In genomic region chr6:75849329-75850025, GRCh38 we compare ENCODE assay signal across 18 cellular contexts.
DNase-seq lines count a peak whose midpoint lies in the region; ATAC-seq, FAIRE-seq and TF ChIP-seq lines count a peak whose summit lies in the region.
"Had no signal": no experiment of that assay in that cellular context is flagged by ENCODE, and none has a peak within 500 bp of the region (broad histone marks: within the 10 kb centered on the region; RNA-seq: fewer than 3 reads in every experiment).

No MANE protein-coding gene starts in this region.

- TF ChIP-seq CTCF in thyroid gland (IDR thresholded peaks at IDR 0.05): no peak

- no peak for TF ChIP-seq POLR2A in H54 (IDR thresholded peaks at IDR 0.05; ENCODE audit: low read depth, low read length)
- no peak for TF ChIP-seq POLR2A in thyroid gland (IDR thresholded peaks at IDR 0.05)

- DNase-seq in H54 (ENCODE audit: insufficient read length, low spot score) (no peak), amniotic epithelial cell (ENCODE audit: low read depth) (peak; percentile 34), left kidney (ENCODE audit: low read depth, low spot score) (peak; percentile 28), thyroid gland (peak; percentile 19 to 36), KG1 (lab: John Stamatoyannopoulos, UW) (no peak), GF-D8 (lab: John Stamatoyannopoulos, UW) (no peak), NCI-H2107 treated with DMSO at 0.1 percent for 48 hours (lab: John Stamatoyannopoulos, UW; ENCODE audit: unreplicated experiment) (no peak)
- DNase-seq: cerebellar nuclear complex; DMS153; MG63; NCI-H187; NCI-H510A; stimulated activated naive CD4-positive, alpha-beta T cell had no signal

- peak; percentile 83 for FAIRE-seq in H54 (lab: Jason Lieb, UNC)
- FAIRE-seq: endometrium, HTR-8/SVneo had no signal

- intact Hi-C loops in thyroid gland (cut with DNase I): no loop called here

- 51 to 65% methylated on average over 9 of the region's 9 CpGs for WGBS in thyroid gland, 2 donors

- no peaks in the 10 kb centered on the region for H3K36me3 ChIP-seq in thyroid gland
- H3K36me3 ChIP-seq: MG63 had no signal

- no peaks in the 10 kb centered on the region for H3K9me3 ChIP-seq in thyroid gland
- H3K9me3 ChIP-seq: MG63 had no signal

- no peak overlapping the region for H3K4me3 ChIP-seq in thyroid gland (replicated peaks in 1 of 3)
- H3K4me3 ChIP-seq: MG63 had no signal

- ATAC-seq in HG02938 (IDR thresholded peaks at IDR 0.05; ENCODE audit: unreplicated experiment): no peak
- ATAC-seq: SK-N-SH treated with all-trans-retinoic acid at 6 μM for 48 hours had no signal

- no peaks in the 10 kb centered on the region for H3K27me3 ChIP-seq in thyroid gland
- H3K27me3 ChIP-seq: MG63 had no signal

- H3K4me1 ChIP-seq in thyroid gland: peaks cover 10 to 11% of the 10 kb centered on the region in 2 donors

- peak overlapping the region; percentile 6 to 47 (median 40) for H3K27ac ChIP-seq in thyroid gland
- H3K27ac ChIP-seq: parathyroid adenoma had no signal

Comparison
In these comparisons a context has a peak if more than half of its experiments do, and no peak if none do; other contexts are left out.
1. DNase-seq: peak in amniotic epithelial cell (single experiment), left kidney (single experiment) and thyroid gland (2 of 2); none in H54 (single experiment), KG1 (single experiment), GF-D8 (single experiment) and NCI-H2107 treated with DMSO at 0.1 percent for 48 hours (single experiment).